Comparison of ENCODE assay signal across 30 cellular contexts in genomic region chr9:127107344-127108181, GRCh38. TPM values are rescaled to one million over a fixed set of nuclear protein-coding genes. Genes with fewer than 3 reads are reported as not detected.
DNase-seq lines count a peak whose midpoint lies in the region; ATAC-seq and TF ChIP-seq lines count a peak whose summit lies in the region.
"Had no signal": no experiment of that assay in that cellular context is flagged by ENCODE, and none has a peak within 500 bp of the region (broad histone marks: within the 10 kb centered on the region; RNA-seq: fewer than 3 reads in every experiment).

No MANE protein-coding gene starts in this region.

- DNase-seq in heart left ventricle (peak in 1 of 5 donors; percentile 24), left ventricle myocardium superior (no peak), esophagus muscularis mucosa (ENCODE audit: extremely low spot score) (no peak), psoas muscle (no peak), uterus (no peak), RKO (ENCODE audit: low spot score) (no peak)
- no peak for DNase-seq in stimulated activated naive CD8-positive, alpha-beta T cell treated with anti-CD3 and anti-CD28 coated beads, Interleukin-15, Interleukin-2, amounts not matched to agents 100 U/mL and 50 U/mL, for 24 hours
- DNase-seq in activated CD4-positive, alpha-beta T cell treated with anti-CD3 and anti-CD28 coated beads, Interleukin-2, amount 10 ng/mL, durations not matched to agents 24 days and 14 days: no peak
- DNase-seq: activated CD4-positive, alpha-beta T cell treated with anti-CD3 and anti-CD28 coated beads, Interleukin-2, amount 50 U/mL, for 4 hours; activated CD4-positive, CD25-positive, alpha-beta regulatory T cell; activated CD8-positive, alpha-beta memory T cell treated with anti-CD3 and anti-CD28 coated beads, Interleukin-2, amount 10 ng/mL, durations not matched to agents 7 days and 5 days; activated naive CD8-positive, alpha-beta T cell treated with anti-CD3 and anti-CD28 coated beads, Interleukin-2, amount 50 U/mL, for 24 hours; activated T-cell treated with anti-CD3 and anti-CD28 coated beads, Interleukin-2, amount 50 U/mL, for 72 hours; AML-193; CD4-positive, CD25-positive, alpha-beta regulatory T cell; cerebellar nuclear complex; DND-41; GOT3; HFFc6; islet precursor cell; natural killer cell; NCI-H1092; NCI-H1694; NCI-H2171; NCI-H510A treated with DMSO at 0.1 percent for 48 hours; OCI-M1 had no signal

- H3K9me3 ChIP-seq in heart left ventricle (no peaks in the 10 kb centered on the region), esophagus muscularis mucosa (no peaks in the 10 kb centered on the region), psoas muscle (no peaks in the 10 kb centered on the region), uterus (no peaks in the 10 kb centered on the region)
- H3K9me3 ChIP-seq: thoracic aorta had no signal

- H3K27me3 ChIP-seq in heart left ventricle (no peaks in the 10 kb centered on the region), esophagus muscularis mucosa (no peaks in the 10 kb centered on the region), psoas muscle (ENCODE audit: insufficient read depth in 3 of 3, low read length in 2 of 3) (no peaks in the 10 kb centered on the region), uterus (no peaks in the 10 kb centered on the region)

- H3K36me3 ChIP-seq in heart left ventricle (peaks cover 0 to 57% (median 33%) of the 10 kb centered on the region in 9 donors), esophagus muscularis mucosa (peaks cover 0 to 23% (median 11%) of the 10 kb centered on the region in 4 donors), psoas muscle (ENCODE audit: insufficient read depth in 1 of 2, low read depth in 1 of 2) (peaks cover 0 to 66% of the 10 kb centered on the region in 2 donors), uterus (no peaks in the 10 kb centered on the region)
- H3K36me3 ChIP-seq: thoracic aorta had no signal

- intact Hi-C loops in heart left ventricle (cut with DNase I): no loop called here
- intact Hi-C loops in left ventricle myocardium superior (cut with micrococcal nuclease): no loop called here
- intact Hi-C loops in esophagus muscularis mucosa (cut with DNase I): no loop called here
- intact Hi-C loops in psoas muscle (cut with DNase I): loop anchor here in 1 of 2 donors (5.0 kb wide), 1 partner anchor 120 kb away; no protein-coding TSS in a partner anchor
- intact Hi-C loops in uterus (cut with DNase I; ENCODE audit: low total_unique reads): no loop called here
- intact Hi-C loops in activated CD4-positive, alpha-beta T cell treated with anti-CD3 and anti-CD28 coated beads, Interleukin-2, amount 10 ng/mL, durations not matched to agents 24 days and 14 days (cut with micrococcal nuclease): no loop called here

- no peak overlapping the region for H3K4me3 ChIP-seq in heart left ventricle
- H3K4me3 ChIP-seq in esophagus muscularis mucosa: no peak overlapping the region
- no peak overlapping the region for H3K4me3 ChIP-seq in psoas muscle
- no peak overlapping the region for H3K4me3 ChIP-seq in uterus
- H3K4me3 ChIP-seq: SK-N-MC, thoracic aorta had no signal

- H3K4me1 Mint-ChIP-seq in activated CD4-positive, alpha-beta T cell treated with anti-CD3 and anti-CD28 coated beads, Interleukin-2, amount 10 ng/mL, durations not matched to agents 24 days and 14 days: no peaks in the 10 kb centered on the region
- H3K4me1 Mint-ChIP-seq: activated CD8-positive, alpha-beta memory T cell treated with anti-CD3 and anti-CD28 coated beads, Interleukin-2, amount 10 ng/mL, durations not matched to agents 7 days and 5 days; activated naive CD8-positive, alpha-beta T cell treated with anti-CD3 and anti-CD28 coated beads, Interleukin-2, amount 50 U/mL, for 24 hours; CD4-positive, CD25-positive, alpha-beta regulatory T cell; stimulated activated memory B cell treated with anti-CD40 and anti-IgM and Interleukin-4, amounts not matched to agents 10 μg/mL and 1 μg/mL and 100 μg/mL, for 72 hours had no signal

- no peak overlapping the region for H3K27ac Mint-ChIP-seq in activated CD4-positive, alpha-beta T cell treated with anti-CD3 and anti-CD28 coated beads, Interleukin-2, amount 10 ng/mL, durations not matched to agents 24 days and 14 days
- H3K27ac Mint-ChIP-seq: activated CD8-positive, alpha-beta memory T cell treated with anti-CD3 and anti-CD28 coated beads, Interleukin-2, amount 10 ng/mL, durations not matched to agents 7 days and 5 days; activated naive CD8-positive, alpha-beta T cell treated with anti-CD3 and anti-CD28 coated beads, Interleukin-2, amount 50 U/mL, for 24 hours; activated T-cell treated with anti-CD3 and anti-CD28 coated beads, Interleukin-2, amount 50 U/mL, for 72 hours; CD4-positive, CD25-positive, alpha-beta regulatory T cell; HFFc6; natural killer cell; stimulated activated memory B cell treated with anti-CD40 and anti-IgM and Interleukin-4, amounts not matched to agents 10 μg/mL and 1 μg/mL and 100 μg/mL, for 72 hours had no signal

- no peaks in the 10 kb centered on the region for H3K36me3 Mint-ChIP-seq in activated CD4-positive, alpha-beta T cell treated with anti-CD3 and anti-CD28 coated beads, Interleukin-2, amount 10 ng/mL, durations not matched to agents 24 days and 14 days (ENCODE audit: low read depth)
- H3K36me3 Mint-ChIP-seq: activated CD8-positive, alpha-beta memory T cell treated with anti-CD3 and anti-CD28 coated beads, Interleukin-2, amount 10 ng/mL, durations not matched to agents 7 days and 5 days; CD4-positive, CD25-positive, alpha-beta regulatory T cell; natural killer cell had no signal

- no peaks in the 10 kb centered on the region for H3K9me3 Mint-ChIP-seq in activated CD4-positive, alpha-beta T cell treated with anti-CD3 and anti-CD28 coated beads, Interleukin-2, amount 10 ng/mL, durations not matched to agents 24 days and 14 days
- H3K9me3 Mint-ChIP-seq: activated naive CD8-positive, alpha-beta T cell treated with anti-CD3 and anti-CD28 coated beads, Interleukin-2, amount 50 U/mL, for 24 hours; activated T-cell treated with anti-CD3 and anti-CD28 coated beads, Interleukin-2, amount 50 U/mL, for 72 hours; CD4-positive, CD25-positive, alpha-beta regulatory T cell; HFFc6; natural killer cell; stimulated activated memory B cell treated with anti-CD40 and anti-IgM and Interleukin-4, amounts not matched to agents 10 μg/mL and 1 μg/mL and 100 μg/mL, for 72 hours had no signal

- no peak for ATAC-seq in heart left ventricle
- ATAC-seq in left ventricle myocardium superior: no peak
- peak; percentile 5 to 16 (median 12) for ATAC-seq in psoas muscle
- ATAC-seq in stimulated activated naive CD8-positive, alpha-beta T cell treated with anti-CD3 and anti-CD28 coated beads, Interleukin-15, Interleukin-2, amounts not matched to agents 100 U/mL and 50 U/mL, for 24 hours: no peak
- ATAC-seq: activated CD8-positive, alpha-beta memory T cell treated with anti-CD3 and anti-CD28 coated beads, Interleukin-2, amount 10 ng/mL, durations not matched to agents 7 days and 5 days; activated naive CD8-positive, alpha-beta T cell treated with anti-CD3 and anti-CD28 coated beads, Interleukin-2, amount 50 U/mL, for 24 hours; activated T-cell treated with anti-CD3 and anti-CD28 coated beads, Interleukin-2, amount 50 U/mL, for 72 hours; natural killer cell; stimulated activated memory B cell treated with anti-CD40 and anti-IgM and Interleukin-4, amounts not matched to agents 10 μg/mL and 1 μg/mL and 100 μg/mL, for 72 hours had no signal

- 64 to 76% (median 73%) methylated on average over 9 to 16 of the region's 16 CpGs for WGBS in heart left ventricle, 4 donors
- WGBS in esophagus muscularis mucosa: 75% methylated on average over 8 of the region's 16 CpGs
- 33 to 48% (median 37%) methylated on average over 16 of the region's 16 CpGs for WGBS in psoas muscle, 3 donors

- H3K27me3 Mint-ChIP-seq in activated CD4-positive, alpha-beta T cell treated with anti-CD3 and anti-CD28 coated beads, Interleukin-2, amount 10 ng/mL, durations not matched to agents 24 days and 14 days: peaks cover 17% of the 10 kb centered on the region
- H3K27me3 Mint-ChIP-seq: activated CD8-positive, alpha-beta memory T cell treated with anti-CD3 and anti-CD28 coated beads, Interleukin-2, amount 10 ng/mL, durations not matched to agents 7 days and 5 days; activated naive CD8-positive, alpha-beta T cell treated with anti-CD3 and anti-CD28 coated beads, Interleukin-2, amount 50 U/mL, for 24 hours; stimulated activated memory B cell treated with anti-CD40 and anti-IgM and Interleukin-4, amounts not matched to agents 10 μg/mL and 1 μg/mL and 100 μg/mL, for 72 hours had no signal

- TF ChIP-seq CTCF in heart left ventricle (IDR thresholded peaks at IDR 0.05): no peak
- no peak for TF ChIP-seq CTCF in esophagus muscularis mucosa (IDR thresholded peaks at IDR 0.05)
- no peak for TF ChIP-seq CTCF in psoas muscle (IDR thresholded peaks at IDR 0.05)
- no peak for TF ChIP-seq CTCF in uterus (IDR thresholded peaks at IDR 0.05)

- H3K27ac ChIP-seq in heart left ventricle (peak overlapping the region in 7 of 12 donors; percentile 13 to 75 (median 31)), esophagus muscularis mucosa (replicated peaks in 1 of 4) (peak overlapping the region; percentile 25 to 62 (median 38)), psoas muscle (no peak overlapping the region), uterus (peak overlapping the region; percentile 40 to 55)
- H3K27ac ChIP-seq: SK-N-MC, thoracic aorta had no signal

- TF ChIP-seq EP300 in esophagus muscularis mucosa (IDR thresholded peaks at IDR 0.05): no peak

- H3K4me3 Mint-ChIP-seq in activated CD4-positive, alpha-beta T cell treated with anti-CD3 and anti-CD28 coated beads, Interleukin-2, amount 10 ng/mL, durations not matched to agents 24 days and 14 days: no peak overlapping the region
- H3K4me3 Mint-ChIP-seq: activated CD8-positive, alpha-beta memory T cell treated with anti-CD3 and anti-CD28 coated beads, Interleukin-2, amount 10 ng/mL, durations not matched to agents 7 days and 5 days; activated naive CD8-positive, alpha-beta T cell treated with anti-CD3 and anti-CD28 coated beads, Interleukin-2, amount 50 U/mL, for 24 hours; activated T-cell treated with anti-CD3 and anti-CD28 coated beads, Interleukin-2, amount 50 U/mL, for 72 hours; CD4-positive, CD25-positive, alpha-beta regulatory T cell; HFFc6; natural killer cell; stimulated activated memory B cell treated with anti-CD40 and anti-IgM and Interleukin-4, amounts not matched to agents 10 μg/mL and 1 μg/mL and 100 μg/mL, for 72 hours had no signal

- TF ChIP-seq POLR2A in heart left ventricle (IDR thresholded peaks at IDR 0.05): no peak
- TF ChIP-seq POLR2A in esophagus muscularis mucosa (IDR thresholded peaks at IDR 0.05; ENCODE audit: low read depth): no peak
- no peak for TF ChIP-seq POLR2A in uterus (IDR thresholded peaks at IDR 0.05)

- peaks cover 8 to 95% (median 55%) of the 10 kb centered on the region in 12 donors for H3K4me1 ChIP-seq in heart left ventricle
- peaks cover 66 to 78% (median 67%) of the 10 kb centered on the region in 4 donors for H3K4me1 ChIP-seq in esophagus muscularis mucosa
- peaks cover 27% of the 10 kb centered on the region for H3K4me1 ChIP-seq in psoas muscle
- peaks cover 0 to 8% of the 10 kb centered on the region in 2 donors for H3K4me1 ChIP-seq in uterus

RNA-seq across cellular contexts. Expression of gene ANGPTL2, which starts 14.9 kb away (rescaled TPM):
- 10 to 100 TPM; 25.6 to 92.5 (median 47.4) TPM for total RNA-seq in heart left ventricle
- 10 to 100 TPM; 17.0 to 19.4 TPM for polyA plus RNA-seq in heart left ventricle
- 27.4 TPM for total RNA-seq in left ventricle myocardium superior
- total RNA-seq in esophagus muscularis mucosa: 10 to 100 TPM; 29.5 to 57.0 (median 41.3) TPM
- total RNA-seq in psoas muscle: 100 to 1,000 TPM in 1 of 4 donors, 10 to 100 TPM in 3; 12.6 to 208 (median 19.0) TPM
- 10 to 100 TPM in 2 of 3 donors, 1 to 10 TPM in 1; 8.9 to 22.3 (median 11.2) TPM for polyA plus RNA-seq in psoas muscle
- total RNA-seq in uterus: 10 to 100 TPM; 10.2 to 65.3 (median 32.0) TPM
- not detected in 2 replicates for total RNA-seq in activated CD4-positive, alpha-beta T cell treated with anti-CD3 and anti-CD28 coated beads, Interleukin-2, amount 10 ng/mL, durations not matched to agents 24 days and 14 days
- total RNA-seq: activated CD8-positive, alpha-beta memory T cell treated with anti-CD3 and anti-CD28 coated beads, Interleukin-2, amount 10 ng/mL, durations not matched to agents 7 days and 5 days; activated T-cell treated with anti-CD3 and anti-CD28 coated beads, Interleukin-2, amount 50 U/mL, for 72 hours; CD4-positive, CD25-positive, alpha-beta regulatory T cell; natural killer cell; T-helper 1 cell treated with Interleukin-12 subunit alpha and Interleukin-12 subunit beta and Interleukin-4 antibody, amounts not matched to agents 30 ng/mL and 1 ng/mL, for 36 hours had no signal
- polyA plus RNA-seq: CD4-positive, CD25-positive, alpha-beta regulatory T cell had no signal

Comparison
In these comparisons a context has a peak if more than half of its experiments do, and no peak if none do; other contexts are left out.
1. ATAC-seq: peak in psoas muscle (4 of 4); none in heart left ventricle (0 of 4), left ventricle myocardium superior (single experiment) and stimulated activated naive CD8-positive, alpha-beta T cell treated with anti-CD3 and anti-CD28 coated beads, Interleukin-15, Interleukin-2, amounts not matched to agents 100 U/mL and 50 U/mL, for 24 hours (single experiment).
2. RNA of gene ANGPTL2, which starts 14.9 kb away (total RNA-seq): 29.5 to 57.0 TPM in esophagus muscularis mucosa, 25.6 to 92.5 TPM in heart left ventricle, 10.2 to 65.3 TPM in uterus, 27.4 TPM in left ventricle myocardium superior (single experiment) and 12.6 to 208 TPM in psoas muscle; not detected in activated CD4-positive, alpha-beta T cell treated with anti-CD3 and anti-CD28 coated beads, Interleukin-2, amount 10 ng/mL, durations not matched to agents 24 days and 14 days; every median in the first group is over 10 times any median in the second.